Comparison of ENCODE assay signal across 12 cellular contexts in the genomic region with DNA sequence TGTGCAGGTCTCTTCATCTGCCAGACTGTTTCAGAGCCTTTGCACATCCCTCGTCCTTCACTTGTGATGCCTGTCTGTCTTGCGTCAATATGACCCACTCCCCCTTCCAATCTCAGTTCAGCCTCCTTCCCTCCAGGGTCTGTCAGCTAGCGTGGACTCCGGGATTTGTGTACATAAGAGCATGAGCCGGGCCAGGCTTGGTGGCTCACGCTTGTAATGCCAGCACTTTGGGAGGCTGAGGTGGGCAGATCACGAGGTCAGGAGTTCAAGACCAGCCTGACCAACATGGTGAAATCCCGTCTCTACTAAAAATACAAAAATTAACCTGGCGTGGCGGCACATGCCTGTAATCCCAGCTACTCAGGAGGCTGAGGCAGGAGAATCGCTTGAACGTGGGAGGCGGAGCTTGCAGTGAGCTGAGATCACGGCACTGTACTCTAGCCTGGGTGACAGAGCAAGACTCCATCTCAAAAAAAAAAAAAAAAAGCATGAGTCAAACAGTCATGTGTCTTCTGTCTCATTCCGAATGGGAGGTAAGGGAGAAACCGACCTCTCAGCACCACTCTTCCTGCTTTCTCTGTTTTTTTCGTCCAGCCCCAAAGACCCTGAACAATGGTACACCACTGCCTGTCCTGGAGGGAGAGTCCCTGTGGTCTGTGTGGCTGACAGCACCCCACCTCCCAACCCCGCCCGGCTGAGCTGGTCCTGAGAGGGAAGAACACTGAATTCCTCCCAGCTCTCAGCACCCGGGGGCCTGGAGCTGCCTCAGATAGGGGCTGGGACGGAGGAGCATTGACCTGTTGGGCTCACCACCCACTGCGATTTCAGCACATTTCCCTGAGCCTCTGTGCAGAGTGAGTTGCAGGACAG. TPM values are rescaled to one million over a fixed set of nuclear protein-coding genes. Genes with fewer than 3 reads are reported as not detected.
A peak's percentile ranks its signal among the peaks of the same experiment; 100 is the strongest.
DNase-seq lines count a peak whose midpoint lies in the region; TF ChIP-seq lines count a peak whose summit lies in the region.
"Had no signal": no experiment of that assay in that cellular context is flagged by ENCODE, and none has a peak within 500 bp of the region (broad histone marks: within the 10 kb centered on the region; RNA-seq: fewer than 3 reads in every experiment).

No MANE protein-coding gene starts in this region.

- peaks cover 3% of the 10 kb centered on the region for H3K4me1 ChIP-seq in suprapubic skin
- no peaks in the 10 kb centered on the region for H3K4me1 ChIP-seq in smooth muscle cell (ENCODE audit: low read depth)

- peaks cover 2% of the 10 kb centered on the region for H3K36me3 Mint-ChIP-seq in activated naive CD4-positive, alpha-beta T cell treated with anti-CD3 and anti-CD28 coated beads for 36 hours (ENCODE audit: low read depth)
- H3K36me3 Mint-ChIP-seq in glutamatergic neuron (ENCODE audit: unreplicated experiment) = no peaks in the 10 kb centered on the region

- H3F3A ChIP-seq in smooth muscle cell (ENCODE audit: low read depth) = no peaks in the 10 kb centered on the region

- intact Hi-C loops in activated naive CD4-positive, alpha-beta T cell treated with anti-CD3 and anti-CD28 coated beads for 36 hours (cut with micrococcal nuclease) = no loop called here

- no peak for DNase-seq in activated naive CD4-positive, alpha-beta T cell treated with anti-CD3 and anti-CD28 coated beads for 36 hours
- DNase-seq in activated naive CD4-positive, alpha-beta T cell treated with Interleukin-2 at 50 U/mL for 16 hours = no peak
- DNase-seq in UCSD-AML1 (lab: John Stamatoyannopoulos, UW; ENCODE audit: unreplicated experiment) (peak; percentile 41), glutamatergic neuron (no peak), suprapubic skin (ENCODE audit: low spot score in 2 of 2) (no peak), smooth muscle cell (lab: John Stamatoyannopoulos, UW; ENCODE audit: unreplicated experiment) (no peak), D341Med (ENCODE audit: low spot score) (no peak), mucosa of gallbladder (ENCODE audit: low spot score) (no peak)
- DNase-seq: activated CD4-positive, CD25-positive, alpha-beta regulatory T cell treated with anti-CD3 and anti-CD28 coated beads, Interleukin-2, amount 50 U/mL, for 72 hours; islet precursor cell had no signal

- TF ChIP-seq EP300 in suprapubic skin (IDR thresholded peaks at IDR 0.05) = no peak

- no peak for TF ChIP-seq POLR2A in suprapubic skin (IDR thresholded peaks at IDR 0.05)

- H3K36me3 ChIP-seq in suprapubic skin (no peaks in the 10 kb centered on the region), smooth muscle cell (ENCODE audit: low read depth) (no peaks in the 10 kb centered on the region)

- CTCF ChIA-PET in activated naive CD4-positive, alpha-beta T cell treated with anti-CD3 and anti-CD28 coated beads for 36 hours (lab: Charles Lee) = no interaction called here

- no peaks in the 10 kb centered on the region for H4K20me1 ChIP-seq in smooth muscle cell (ENCODE audit: low read depth)

- H3K4me3 ChIP-seq in suprapubic skin (no peak overlapping the region), smooth muscle cell (no peak overlapping the region)

- TF ChIP-seq CTCF in glutamatergic neuron (IDR thresholded peaks at IDR 0.05; ENCODE audit: partially characterized antibody, unreplicated experiment) (no peak), suprapubic skin (IDR thresholded peaks at IDR 0.05) (no peak), smooth muscle cell (IDR thresholded peaks at IDR 0.05; ENCODE audit: borderline replicate concordance, insufficient read depth, poor library complexity, severe bottlenecking) (no peak)

- H2AFZ ChIP-seq in smooth muscle cell (ENCODE audit: low read depth) = no peak overlapping the region

- no peaks in the 10 kb centered on the region for H3K9me3 ChIP-seq in suprapubic skin
- H3K9me3 ChIP-seq in smooth muscle cell (replicated peaks; ENCODE audit: low read depth) = no peaks in the 10 kb centered on the region

- H3K9me3 Mint-ChIP-seq in activated naive CD4-positive, alpha-beta T cell treated with anti-CD3 and anti-CD28 coated beads for 36 hours = no peaks in the 10 kb centered on the region
- no peaks in the 10 kb centered on the region for H3K9me3 Mint-ChIP-seq in glutamatergic neuron (ENCODE audit: unreplicated experiment)

- WGBS in suprapubic skin = 70% methylated on average over 21 of the region's 22 CpGs
- WGBS in smooth muscle cell (ENCODE audit: low lambda C conversion rate) = 90% methylated on average over 22 of the region's 22 CpGs

- H3K27ac Mint-ChIP-seq in activated naive CD4-positive, alpha-beta T cell treated with anti-CD3 and anti-CD28 coated beads for 36 hours = peak overlapping the region; percentile 11
- no peak overlapping the region for H3K27ac Mint-ChIP-seq in glutamatergic neuron (ENCODE audit: unreplicated experiment)
- H3K27ac Mint-ChIP-seq: progenitor cell of endocrine pancreas had no signal

- peaks cover 10% of the 10 kb centered on the region for H3K27me3 ChIP-seq in suprapubic skin
- peaks cover 3% of the 10 kb centered on the region for H3K27me3 ChIP-seq in smooth muscle cell (ENCODE audit: low read depth)

- peaks cover 67% of the 10 kb centered on the region for H3K4me1 Mint-ChIP-seq in activated naive CD4-positive, alpha-beta T cell treated with anti-CD3 and anti-CD28 coated beads for 36 hours (ENCODE audit: low read depth)
- peaks cover 7% of the 10 kb centered on the region for H3K4me1 Mint-ChIP-seq in glutamatergic neuron (ENCODE audit: low read depth, unreplicated experiment)

- no peak overlapping the region for H3K9ac ChIP-seq in smooth muscle cell (ENCODE audit: low read depth)

- H3K4me2 ChIP-seq in smooth muscle cell = no peak overlapping the region

- H3K4me3 Mint-ChIP-seq in activated naive CD4-positive, alpha-beta T cell treated with anti-CD3 and anti-CD28 coated beads for 36 hours = peak overlapping the region; percentile 54
- peak overlapping the region; percentile 15 for H3K4me3 Mint-ChIP-seq in glutamatergic neuron (ENCODE audit: unreplicated experiment)

- H3K27ac ChIP-seq in suprapubic skin (peak overlapping the region; percentile 26), smooth muscle cell (ENCODE audit: low read depth) (no peak overlapping the region)

- no peaks in the 10 kb centered on the region for H3K79me2 ChIP-seq in smooth muscle cell (ENCODE audit: low read depth)

- H3K27me3 Mint-ChIP-seq in activated naive CD4-positive, alpha-beta T cell treated with anti-CD3 and anti-CD28 coated beads for 36 hours (ENCODE audit: low read depth) = no peaks in the 10 kb centered on the region
- peaks cover 5% of the 10 kb centered on the region for H3K27me3 Mint-ChIP-seq in glutamatergic neuron (ENCODE audit: unreplicated experiment)

RNA-seq across cellular contexts. Expression of a gene that starts 2.4 kb away (rescaled TPM):
- 1 to 10 TPM; 1.7 to 1.9 TPM for total RNA-seq in activated naive CD4-positive, alpha-beta T cell treated with anti-CD3 and anti-CD28 coated beads for 36 hours
- not detected for total RNA-seq in glutamatergic neuron (ENCODE audit: unreplicated experiment)
- 1 to 10 TPM in 1 of 4 donors, under 1 TPM in 2, not detected in 1; 0.68 to 1.3 (median 0.83) TPM for total RNA-seq in suprapubic skin
- total RNA-seq in smooth muscle cell = not detected in 2 replicates
- polyA plus RNA-seq in smooth muscle cell = not detected in 2 replicates
- total RNA-seq in mucosa of gallbladder = 6.3 TPM
- total RNA-seq: progenitor cell of endocrine pancreas had no signal

RNA-seq across cellular contexts. Expression of a gene that starts 14.1 kb away (rescaled TPM):
- 1 to 10 TPM; 9.2 to 9.9 TPM for total RNA-seq in activated naive CD4-positive, alpha-beta T cell treated with anti-CD3 and anti-CD28 coated beads for 36 hours
- total RNA-seq in glutamatergic neuron (ENCODE audit: unreplicated experiment) = 8.0 TPM
- 10 to 100 TPM in 3 of 4 donors, 1 to 10 TPM in 1; 7.7 to 14.6 (median 12.9) TPM for total RNA-seq in suprapubic skin
- 4.7 and 5.1 TPM in 2 replicates for total RNA-seq in smooth muscle cell
- polyA plus RNA-seq in smooth muscle cell = 9.8 and 11.2 TPM in 2 replicates
- 12.1 TPM for total RNA-seq in mucosa of gallbladder

RNA-seq across cellular contexts. Expression of a gene that starts 19.8 kb away (rescaled TPM):
- total RNA-seq in activated naive CD4-positive, alpha-beta T cell treated with anti-CD3 and anti-CD28 coated beads for 36 hours = not detected
- total RNA-seq in glutamatergic neuron (ENCODE audit: unreplicated experiment) = not detected
- not detected for total RNA-seq in suprapubic skin
- total RNA-seq in smooth muscle cell = not detected in 2 replicates
- polyA plus RNA-seq in smooth muscle cell = not detected in 2 replicates
- total RNA-seq in mucosa of gallbladder = 3.5 TPM
- total RNA-seq: progenitor cell of endocrine pancreas had no signal

RNA-seq across cellular contexts. Expression of a gene that starts 39.7 kb away (rescaled TPM):
- under 1 TPM; 0.69 to 0.79 TPM for total RNA-seq in activated naive CD4-positive, alpha-beta T cell treated with anti-CD3 and anti-CD28 coated beads for 36 hours
- 1.5 TPM for total RNA-seq in glutamatergic neuron (ENCODE audit: unreplicated experiment)
- total RNA-seq in suprapubic skin = 10 to 100 TPM in 1 of 4 donors, 1 to 10 TPM in 3; 3.8 to 22.8 (median 5.2) TPM
- total RNA-seq in smooth muscle cell = 5.5 and 12.3 TPM in 2 replicates
- 2.0 and 7.7 TPM in 2 replicates for polyA plus RNA-seq in smooth muscle cell
- 0.63 TPM for total RNA-seq in mucosa of gallbladder

RNA-seq across cellular contexts. Expression of a gene that starts 57.5 kb away (rescaled TPM):
- not detected for total RNA-seq in activated naive CD4-positive, alpha-beta T cell treated with anti-CD3 and anti-CD28 coated beads for 36 hours
- total RNA-seq in glutamatergic neuron (ENCODE audit: unreplicated experiment) (not detected), suprapubic skin (10 to 100 TPM in 3 of 4 donors, 1 to 10 TPM in 1; 6.6 to 23.5 (median 16.5) TPM), smooth muscle cell (0.72 and 1.6 TPM in 2 replicates), mucosa of gallbladder (2.0 TPM)
- polyA plus RNA-seq in smooth muscle cell = 0.19 and 1.3 TPM in 2 replicates
- total RNA-seq: aorta had no signal
